1 cellular context compared by ENCODE assay signal in the genomic region with DNA sequence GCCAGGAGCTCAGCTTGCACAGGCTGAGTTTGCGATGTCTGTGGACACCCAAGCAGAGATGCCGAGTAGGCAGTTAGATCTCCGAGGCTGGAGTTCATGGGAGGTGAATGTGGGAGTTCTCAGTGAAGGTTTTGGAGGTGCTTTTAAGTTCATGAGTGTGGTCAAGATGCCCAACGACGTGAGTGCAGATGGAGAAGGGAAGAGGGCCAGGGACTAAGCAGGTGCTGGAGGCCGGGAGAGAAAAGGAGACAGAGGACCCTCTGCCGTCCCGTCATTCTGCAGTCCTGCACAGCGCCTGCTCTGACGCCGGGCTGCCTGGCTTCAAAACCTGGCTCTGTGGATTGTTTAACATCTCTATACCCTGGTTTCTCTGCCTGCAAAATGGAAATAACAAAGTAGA.
TF ChIP-seq lines count a peak whose summit lies in the region.

No MANE protein-coding gene starts in this region.

TF ChIP-seq in GM23338, 12 proteins besides CTCF, POLR2A, EP300 and RAD21 (continued from another document):
- TF ChIP-seq EZH2phosphoT487 (IDR thresholded peaks at IDR 0.05; ENCODE audit: unreplicated experiment) = no peak
- no peak for TF ChIP-seq NANOG (IDR thresholded peaks at IDR 0.05; ENCODE audit: borderline replicate concordance)
- no peak for TF ChIP-seq POLR2AphosphoS5 (IDR thresholded peaks at IDR 0.05; ENCODE audit: low read depth)
- TF ChIP-seq, protein P1, sequence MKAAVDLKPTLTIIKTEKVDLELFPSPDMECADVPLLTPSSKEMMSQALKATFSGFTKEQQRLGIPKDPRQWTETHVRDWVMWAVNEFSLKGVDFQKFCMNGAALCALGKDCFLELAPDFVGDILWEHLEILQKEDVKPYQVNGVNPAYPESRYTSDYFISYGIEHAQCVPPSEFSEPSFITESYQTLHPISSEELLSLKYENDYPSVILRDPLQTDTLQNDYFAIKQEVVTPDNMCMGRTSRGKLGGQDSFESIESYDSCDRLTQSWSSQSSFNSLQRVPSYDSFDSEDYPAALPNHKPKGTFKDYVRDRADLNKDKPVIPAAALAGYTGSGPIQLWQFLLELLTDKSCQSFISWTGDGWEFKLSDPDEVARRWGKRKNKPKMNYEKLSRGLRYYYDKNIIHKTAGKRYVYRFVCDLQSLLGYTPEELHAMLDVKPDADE (IDR thresholded peaks at IDR 0.05) = no peak
- TF ChIP-seq ZNF331 (CRISPR knock-in tag; IDR thresholded peaks at IDR 0.05; ENCODE audit: low read depth) = no peak
- TF ChIP-seq CREB1 (CRISPR knock-in tag; IDR thresholded peaks at IDR 0.05; ENCODE audit: low read depth) = no peak
